Comparison of ENCODE assay signal across 9 cellular contexts in the genomic region with DNA sequence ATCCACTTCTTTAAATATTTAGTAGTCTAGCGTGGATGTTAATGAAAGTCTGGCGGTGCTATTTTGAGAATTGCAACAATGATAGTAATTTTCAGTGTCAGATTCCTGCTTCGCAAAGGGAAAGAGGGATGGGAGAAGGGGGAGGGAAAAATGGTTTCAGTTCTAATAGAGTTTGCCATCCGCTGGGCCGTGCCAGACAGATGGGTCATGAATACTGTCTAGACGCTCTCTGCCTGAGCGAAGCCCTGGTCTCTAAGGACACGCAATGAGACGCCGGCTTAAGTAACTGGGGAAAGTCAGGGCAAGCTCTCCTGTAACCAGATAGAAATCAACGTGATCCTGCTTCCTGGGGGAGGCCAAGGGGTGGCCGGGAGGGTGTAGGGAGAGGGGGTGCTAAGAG.
DNase-seq lines count a peak whose midpoint lies in the region; ATAC-seq, FAIRE-seq and TF ChIP-seq lines count a peak whose summit lies in the region.
"Had no signal": no experiment of that assay in that cellular context is flagged by ENCODE, and none has a peak within 500 bp of the region (broad histone marks: within the 10 kb centered on the region; RNA-seq: fewer than 3 reads in every experiment).

No MANE protein-coding gene starts in this region.

- TF ChIP-seq CTCF in AG10803 (conservative IDR thresholded peaks at IDR 0.05; ENCODE audit: low read length) (no peak), bronchial epithelial cell (IDR thresholded peaks at IDR 0.05; ENCODE audit: insufficient read depth, low read length, severe bottlenecking) (no peak)

- no peak for FAIRE-seq in bronchial epithelial cell (lab: Jason Lieb, UNC)

- H3K4me3 ChIP-seq in AG10803 (ENCODE audit: low read length) (peak overlapping the region; percentile 18), bronchial epithelial cell (ENCODE audit: low read depth, low read length) (no peak overlapping the region)

- no peaks in the 10 kb centered on the region for H3K27me3 ChIP-seq in bronchial epithelial cell (ENCODE audit: control insufficient read depth, insufficient read depth, low read length)

- ATAC-seq in HG03196 (IDR thresholded peaks at IDR 0.05; ENCODE audit: unreplicated experiment) = no peak

- peak; percentile 95 for DNase-seq in AG10803 (ENCODE audit: low read depth)
- peak; percentile 71 for DNase-seq in NCI-H1092 treated with DMSO at 0.1 percent for 48 hours (lab: John Stamatoyannopoulos, UW)
- DNase-seq in bronchial epithelial cell (ENCODE audit: low read depth) = peak; percentile 20
- DNase-seq in midbrain (lab: John Stamatoyannopoulos, UW) = peak; percentile 37
- no peak for DNase-seq in stimulated activated CD4-positive, alpha-beta T cell treated with anti-CD3 and anti-CD28 coated beads, Interleukin-15, amount 100 ng/mL, for 24 hours
- no peak for DNase-seq in MV-4-11 (lab: John Stamatoyannopoulos, UW)
- DNase-seq in T-helper 1 cell = no peak
- DNase-seq: activated CD4-positive, alpha-beta T cell treated with anti-CD3 and anti-CD28 coated beads, Interleukin-2, amount 10 ng/mL, durations not matched to agents 7 days and 5 days had no signal

- no peaks in the 10 kb centered on the region for H3K36me3 ChIP-seq in bronchial epithelial cell (ENCODE audit: control insufficient read depth, insufficient read depth, low read length)

Comparison
In these comparisons a context has a peak if more than half of its experiments do, and no peak if none do; other contexts are left out.
1. DNase-seq: peak in AG10803 (single experiment), NCI-H1092 treated with DMSO at 0.1 percent for 48 hours (single experiment), bronchial epithelial cell (single experiment) and midbrain (single experiment); none in stimulated activated CD4-positive, alpha-beta T cell treated with anti-CD3 and anti-CD28 coated beads, Interleukin-15, amount 100 ng/mL, for 24 hours (single experiment), MV-4-11 (single experiment) and T-helper 1 cell (0 of 5).